Comparison of ENCODE assay signal across 1 cellular context in the genomic region with DNA sequence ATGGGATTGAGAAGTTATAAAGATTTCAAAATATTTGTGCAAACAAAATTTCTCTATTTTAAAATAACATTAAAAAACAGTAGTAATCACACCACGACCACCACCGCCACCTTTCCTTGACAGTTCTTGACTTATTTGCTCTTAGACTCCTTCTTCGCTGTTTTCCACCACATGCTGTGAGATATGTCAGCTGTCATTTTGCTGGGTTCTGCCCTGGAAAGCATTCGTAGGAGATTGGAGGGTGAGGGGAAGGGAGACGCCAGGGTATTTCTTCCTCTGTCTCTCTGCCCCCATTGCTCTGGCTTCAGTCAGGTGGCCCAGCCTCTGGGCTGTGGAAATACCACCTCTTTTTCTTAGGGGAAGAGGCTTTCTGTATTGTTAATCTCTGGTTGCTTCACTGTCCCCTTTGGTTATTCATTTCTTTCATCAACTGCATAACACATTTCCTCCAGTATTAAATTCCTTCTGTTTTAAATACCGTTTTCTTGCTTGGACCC.
TF ChIP-seq lines count a peak whose summit lies in the region.

No MANE protein-coding gene starts in this region.

TF ChIP-seq in GM23338, 12 proteins besides CTCF, POLR2A, EP300 and RAD21 (continued from another document):
- TF ChIP-seq ZNF462 (CRISPR knock-in tag; IDR thresholded peaks at IDR 0.05): no peak
- no peak for TF ChIP-seq EZH2 (IDR thresholded peaks at IDR 0.05; ENCODE audit: low read depth, unreplicated experiment)
- TF ChIP-seq POLR2AphosphoS5 (IDR thresholded peaks at IDR 0.05; ENCODE audit: low read depth): no peak
- no peak for TF ChIP-seq NANOG (IDR thresholded peaks at IDR 0.05; ENCODE audit: borderline replicate concordance)
- TF ChIP-seq ZNF114 (CRISPR knock-in tag; IDR thresholded peaks at IDR 0.05): no peak
- TF ChIP-seq EZH2phosphoT487 (IDR thresholded peaks at IDR 0.05; ENCODE audit: unreplicated experiment): no peak
- no peak for TF ChIP-seq ETS1 (IDR thresholded peaks at IDR 0.05)
- no peak for TF ChIP-seq ZNF331 (CRISPR knock-in tag; IDR thresholded peaks at IDR 0.05; ENCODE audit: low read depth)
